8 cellular contexts compared by ENCODE assay signal in the genomic region with DNA sequence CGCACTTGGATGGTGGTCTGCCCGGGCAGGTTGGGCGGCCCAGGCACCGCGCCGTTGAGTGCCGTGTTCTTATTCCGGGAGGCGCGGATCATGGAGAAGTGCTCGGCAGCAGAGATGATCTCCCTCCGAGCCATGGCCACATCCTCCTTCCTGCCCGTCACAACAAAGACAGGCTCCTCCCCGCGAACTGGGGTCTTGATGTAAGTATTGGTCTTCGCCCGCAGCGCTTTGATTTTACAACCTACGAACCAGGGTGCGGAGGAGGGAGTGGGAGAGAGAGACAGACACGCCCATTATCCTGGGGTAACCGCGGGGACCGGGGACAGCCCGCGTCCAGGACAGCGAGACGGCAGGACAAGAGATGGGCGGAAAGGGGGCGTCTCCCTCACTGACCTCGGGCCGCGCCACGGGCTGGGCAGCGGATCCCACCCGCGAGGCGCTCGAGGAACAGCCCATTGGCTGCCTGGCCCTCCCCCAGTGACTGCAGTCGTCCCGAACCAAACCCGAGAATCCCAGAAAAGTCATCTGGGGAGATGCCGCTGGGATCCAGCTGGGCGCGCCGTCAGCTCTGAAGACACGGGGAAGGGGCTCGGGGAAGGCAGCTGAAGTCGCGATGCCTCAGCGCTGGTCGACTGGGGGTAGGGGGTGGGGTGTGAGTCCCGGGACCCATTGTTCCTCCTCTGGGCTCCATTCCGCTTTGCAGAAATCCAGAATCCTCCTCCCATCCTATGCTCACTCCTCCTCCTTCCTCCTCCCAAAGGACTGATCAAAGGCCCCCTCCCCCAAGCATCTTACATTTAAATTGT. TPM values are rescaled to one million over a fixed set of nuclear protein-coding genes. Genes with fewer than 3 reads are reported as not detected.
DNase-seq lines count a peak whose midpoint lies in the region; ATAC-seq, FAIRE-seq and TF ChIP-seq lines count a peak whose summit lies in the region.

No MANE protein-coding gene starts in this region.

- H3K27me3 ChIP-seq in RWPE2 (ENCODE audit: insufficient read depth, poor library complexity, severe bottlenecking) (peaks cover 22% of the 10 kb centered on the region), astrocyte (ENCODE audit: insufficient read depth, low read length) (peaks cover 3% of the 10 kb centered on the region)

- peak overlapping the region; percentile 69 for H2AFZ ChIP-seq in astrocyte (ENCODE audit: low read depth, low read length)

- H3K4me2 ChIP-seq in astrocyte (ENCODE audit: low read length) = peak overlapping the region; percentile 98

- peaks cover 17% of the 10 kb centered on the region for H3K27me3 Mint-ChIP-seq in astrocyte (ENCODE audit: low read depth, unreplicated experiment)

- no peak for FAIRE-seq in astrocyte (lab: Jason Lieb, UNC)

- DNase-seq in AG04449 (ENCODE audit: low read depth, low spot score) (peak; percentile 36), RWPE2 (ENCODE audit: low spot score) (peak; percentile 74), astrocyte (ENCODE audit: low read depth) (peak; percentile 77), hepatic stellate cell (ENCODE audit: low spot score) (peak; percentile 71), retina (peak; percentile 89)

- H3K4me3 Mint-ChIP-seq in astrocyte (ENCODE audit: unreplicated experiment) = peak overlapping the region; percentile 99

- no peaks in the 10 kb centered on the region for H3K9me3 ChIP-seq in RWPE2 (ENCODE audit: severe bottlenecking)
- H3K9me3 ChIP-seq in astrocyte (ENCODE audit: insufficient read depth, low read depth, low read length) = no peaks in the 10 kb centered on the region

- peaks cover 8% of the 10 kb centered on the region for H3K36me3 Mint-ChIP-seq in astrocyte (ENCODE audit: low read depth, unreplicated experiment)

- no peaks in the 10 kb centered on the region for H3K9me3 Mint-ChIP-seq in astrocyte (ENCODE audit: unreplicated experiment)

- no peaks in the 10 kb centered on the region for H3K36me3 ChIP-seq in RWPE2 (ENCODE audit: low read depth)
- H3K36me3 ChIP-seq in astrocyte (ENCODE audit: insufficient read depth, low read length) = peaks cover 14% of the 10 kb centered on the region

- CTCF ChIA-PET in AG04449 (lab: Yijun Ruan, JAX) = interaction anchor here (1.0 to 2.1 kb wide), 4 partner anchors 10 to 563 kb away, joined by 5 to 10 read pairs (median 6); no protein-coding TSS in a partner anchor

- peaks cover 42% of the 10 kb centered on the region for H3K79me2 ChIP-seq in astrocyte (ENCODE audit: insufficient read depth, low read length)

- no peak for ATAC-seq in RWPE2 (ENCODE audit: low read depth)
- no peak for ATAC-seq in HG02798 (IDR thresholded peaks at IDR 0.05; ENCODE audit: poor library complexity, unreplicated experiment)
- no peak for ATAC-seq in GM19324 (IDR thresholded peaks at IDR 0.05; ENCODE audit: low FRiP score, unreplicated experiment)

- H3K27ac ChIP-seq in RWPE2 (ENCODE audit: poor library complexity, severe bottlenecking) = peak overlapping the region; percentile 54
- H3K27ac ChIP-seq in astrocyte (ENCODE audit: low read depth, low read length) = peak overlapping the region; percentile 90

- TF ChIP-seq CTCF in AG04449 (IDR thresholded peaks at IDR 0.05; ENCODE audit: insufficient read depth, low read length, missing control alignments) (no peak), GM12875 (IDR thresholded peaks at IDR 0.05; ENCODE audit: borderline replicate concordance, insufficient read depth, low read depth, low read length) (no peak), RWPE2 (IDR thresholded peaks at IDR 0.05; ENCODE audit: poor library complexity, severe bottlenecking) (no peak), astrocyte (IDR thresholded peaks at IDR 0.05; ENCODE audit: insufficient read depth, low read depth, low read length) (no peak)

- H3K4me1 ChIP-seq in RWPE2 (ENCODE audit: insufficient read depth, poor library complexity, severe bottlenecking) = no peaks in the 10 kb centered on the region
- peaks cover 22% of the 10 kb centered on the region for H3K4me1 ChIP-seq in astrocyte (ENCODE audit: insufficient read depth, low read length)

- H3K4me3 ChIP-seq in AG04449 (ENCODE audit: low read depth, low read length) = peak overlapping the region; percentile 86
- peak overlapping the region; percentile 47 for H3K4me3 ChIP-seq in GM12875 (ENCODE audit: low read depth, low read length)
- H3K4me3 ChIP-seq in RWPE2 (ENCODE audit: severe bottlenecking) = peak overlapping the region; percentile 53
- peak overlapping the region; percentile 91 for H3K4me3 ChIP-seq in astrocyte (ENCODE audit: insufficient read depth, low read depth, low read length)

- POLR2A ChIA-PET in AG04449 (lab: Yijun Ruan, JAX) = interaction anchor here (1.0 to 1.7 kb wide), 2 partner anchors 88 to 218 kb away, joined by 3 to 5 read pairs; a partner anchor contains a TSS

- peak overlapping the region; percentile 96 for H3K9ac ChIP-seq in astrocyte (ENCODE audit: low read length)

- peak overlapping the region; percentile 96 for H3K27ac Mint-ChIP-seq in astrocyte (ENCODE audit: unreplicated experiment)

- peaks cover 15% of the 10 kb centered on the region for H3K4me1 Mint-ChIP-seq in astrocyte (ENCODE audit: low read depth, unreplicated experiment)

- H4K20me1 ChIP-seq in astrocyte (ENCODE audit: insufficient read depth, low read length) = peaks cover 48% of the 10 kb centered on the region

RNA-seq across cellular contexts. Expression of a gene that starts 1.2 kb away (rescaled TPM):
- 18.7 and 19.1 TPM in 2 replicates for total RNA-seq in astrocyte

Comparison
In these comparisons a context has a peak if more than half of its experiments do, and no peak if none do; other contexts are left out.
1. DNase-seq: peak in every context shown above with its lines; median percentile 89 in retina; 77 in astrocyte; 74 in RWPE2; 71 in hepatic stellate cell; 36 in AG04449.